In genomic region chr2:223101340-223102039, GRCh38 we compare ENCODE assay signal across 8 cellular contexts. TPM values are rescaled to one million over a fixed set of nuclear protein-coding genes. Genes with fewer than 3 reads are reported as not detected.
DNase-seq lines count a peak whose midpoint lies in the region; ATAC-seq, FAIRE-seq and TF ChIP-seq lines count a peak whose summit lies in the region.

No MANE protein-coding gene starts in this region.

- H2AFZ ChIP-seq in endothelial cell of umbilical vein (ENCODE audit: low read depth, low read length) = no peak overlapping the region
- peak overlapping the region; percentile 43 for H2AFZ ChIP-seq in neural progenitor cell (replicated peaks)

- dilution Hi-C loops in endothelial cell of umbilical vein (cut with MboI; ENCODE audit: extremely low pct_ligation_motif_present, low sequenced_read_pairs) = no loop called here

- H3K4me3 ChIP-seq in endothelial cell of umbilical vein (replicated peaks in 1 of 3; ENCODE audit: insufficient read depth in 1 of 3, low read depth in 1 of 3, low read length in 3 of 3) (no peak overlapping the region), neural progenitor cell (no peak overlapping the region)

- no peaks in the 10 kb centered on the region for H3K4me1 Mint-ChIP-seq in neural progenitor cell
- H3K4me1 Mint-ChIP-seq in effector memory CD8-positive, alpha-beta T cell (ENCODE audit: low read depth in 2 of 2) = no peaks in the 10 kb centered on the region

- H3K4me3 Mint-ChIP-seq in neural progenitor cell = no peak overlapping the region
- H3K4me3 Mint-ChIP-seq in effector memory CD8-positive, alpha-beta T cell = no peak overlapping the region

- CTCF ChIA-PET in endothelial cell of umbilical vein (lab: Charles Lee) = interaction anchor here (0.6 to 4.2 kb wide), 15 partner anchors 13 to 994 kb away, joined by 3 to 73 read pairs (median 3); no protein-coding TSS in a partner anchor

- H3K4me1 ChIP-seq in endothelial cell of umbilical vein (ENCODE audit: control insufficient read depth, extremely low read depth, insufficient read depth, low read length) (no peaks in the 10 kb centered on the region), neural progenitor cell (no peaks in the 10 kb centered on the region)

- H3K4me2 ChIP-seq in endothelial cell of umbilical vein (ENCODE audit: insufficient read depth, low read length) = no peak overlapping the region
- no peak overlapping the region for H3K4me2 ChIP-seq in neural progenitor cell

- peak; percentile 90 for ATAC-seq in GM18502 (IDR thresholded peaks at IDR 0.05; ENCODE audit: poor library complexity, unreplicated experiment)
- peak; percentile 85 for ATAC-seq in HG02870 (IDR thresholded peaks at IDR 0.05; ENCODE audit: unreplicated experiment)
- no peak for ATAC-seq in effector memory CD8-positive, alpha-beta T cell (replicated peaks)

- no TSS peak for BruUV-seq in endothelial cell of umbilical vein (replicated peaks; lab: Mats Ljungman, UMichigan)

- no peak overlapping the region for H3K9ac ChIP-seq in endothelial cell of umbilical vein (replicated peaks; ENCODE audit: extremely low read depth, insufficient read depth, low read length)
- H3K9ac ChIP-seq in neural progenitor cell = no peak overlapping the region

- no peaks in the 10 kb centered on the region for H3K9me3 ChIP-seq in endothelial cell of umbilical vein (replicated peaks; ENCODE audit: control insufficient read depth, insufficient read depth, low read length)
- H3K9me3 ChIP-seq in neural progenitor cell (ENCODE audit: low read depth) = no peaks in the 10 kb centered on the region

- H3K27me3 ChIP-seq in endothelial cell of umbilical vein (ENCODE audit: control insufficient read depth in 2 of 2, insufficient read depth in 2 of 2, low read length in 2 of 2) (no peaks in the 10 kb centered on the region), neural progenitor cell (no peaks in the 10 kb centered on the region)

- peak; percentile 43 for FAIRE-seq in endothelial cell of umbilical vein (lab: Jason Lieb, UNC)

- no peaks in the 10 kb centered on the region for H3K9me1 ChIP-seq in endothelial cell of umbilical vein (replicated peaks; ENCODE audit: control insufficient read depth, extremely low read depth, insufficient read depth, low read length)

- no peak for TF ChIP-seq POLR2A in endothelial cell of umbilical vein (IDR thresholded peaks at IDR 0.05; ENCODE audit: low read depth, low read length)

- H3K36me3 Mint-ChIP-seq in neural progenitor cell = no peaks in the 10 kb centered on the region
- no peaks in the 10 kb centered on the region for H3K36me3 Mint-ChIP-seq in effector memory CD8-positive, alpha-beta T cell (ENCODE audit: insufficient read depth)

- H4K20me1 ChIP-seq in endothelial cell of umbilical vein (replicated peaks; ENCODE audit: control insufficient read depth, extremely low read depth, insufficient read depth, low read length) (no peaks in the 10 kb centered on the region), neural progenitor cell (ENCODE audit: low read depth) (no peaks in the 10 kb centered on the region)

- POLR2A ChIA-PET in endothelial cell of umbilical vein (lab: Charles Lee) = interaction anchor here (0.6 kb wide), 1 partner anchor 126 kb away, joined by 3 read pairs; no protein-coding TSS in a partner anchor

- no peaks in the 10 kb centered on the region for H3F3A ChIP-seq in neural progenitor cell (ENCODE audit: low read depth)

- TF ChIP-seq CTCF in endothelial cell of umbilical vein (IDR thresholded peaks at IDR 0.05; ENCODE audit: extremely low read depth in 1 of 2, insufficient read depth in 1 of 2, low read depth in 1 of 2, low read length in 2 of 2) = peak; percentile 24 to 52
- TF ChIP-seq CTCF in neural progenitor cell (IDR thresholded peaks at IDR 0.05) = peak; percentile 58

- no peaks in the 10 kb centered on the region for H3K9me3 Mint-ChIP-seq in neural progenitor cell
- H3K9me3 Mint-ChIP-seq in effector memory CD8-positive, alpha-beta T cell = no peaks in the 10 kb centered on the region

- no peaks in the 10 kb centered on the region for H3K27me3 Mint-ChIP-seq in neural progenitor cell (ENCODE audit: insufficient read depth, low read depth)
- H3K27me3 Mint-ChIP-seq in effector memory CD8-positive, alpha-beta T cell = no peaks in the 10 kb centered on the region

- no peak overlapping the region for H3K27ac Mint-ChIP-seq in neural progenitor cell
- no peak overlapping the region for H3K27ac Mint-ChIP-seq in effector memory CD8-positive, alpha-beta T cell

- peak; percentile 49 for DNase-seq in AG08395 (ENCODE audit: low spot score)
- peak; percentile 52 for DNase-seq in NCI-H510A (lab: John Stamatoyannopoulos, UW)
- peak; percentile 51 for DNase-seq in endothelial cell of umbilical vein (ENCODE audit: low read depth, low spot score)
- peak; percentile 55 for DNase-seq in neural progenitor cell (ENCODE audit: low spot score)
- no peak for DNase-seq in effector memory CD8-positive, alpha-beta T cell
- DNase-seq in activated CD4-positive, alpha-beta T cell treated with anti-CD3 and anti-CD28 coated beads for 48 hours = no peak

- H3K36me3 ChIP-seq in endothelial cell of umbilical vein (ENCODE audit: control insufficient read depth in 2 of 2, extremely low read depth in 1 of 2, insufficient read depth in 2 of 2, low read length in 2 of 2) = no peaks in the 10 kb centered on the region
- no peaks in the 10 kb centered on the region for H3K36me3 ChIP-seq in neural progenitor cell

- H3K27ac ChIP-seq in endothelial cell of umbilical vein (ENCODE audit: insufficient read depth, low read depth, low read length) = no peak overlapping the region
- no peak overlapping the region for H3K27ac ChIP-seq in neural progenitor cell

- H3K79me2 ChIP-seq in endothelial cell of umbilical vein (ENCODE audit: control insufficient read depth, insufficient read depth, low read length) = no peaks in the 10 kb centered on the region
- H3K79me2 ChIP-seq in neural progenitor cell (ENCODE audit: low read depth) = no peaks in the 10 kb centered on the region

- intact Hi-C loops in endothelial cell of umbilical vein (cut with micrococcal nuclease) = loop anchor here (1.0 to 10.0 kb wide), 2 partner anchors 130 to 513 kb away; no protein-coding TSS in a partner anchor

TF ChIP-seq in endothelial cell of umbilical vein, 7 proteins besides CTCF, POLR2A, EP300 and RAD21:
- TF ChIP-seq MYC (IDR thresholded peaks at IDR 0.05; ENCODE audit: low read depth, low read length) (no peak), POLR2AphosphoS5 (IDR thresholded peaks at IDR 0.05; ENCODE audit: insufficient read depth, low read depth, low read length) (no peak), FOS (IDR thresholded peaks at IDR 0.05; ENCODE audit: borderline replicate concordance, insufficient read depth, low read length) (no peak), MAX (IDR thresholded peaks at IDR 0.05; ENCODE audit: insufficient read depth, insufficient read length) (no peak), GATA2 (IDR thresholded peaks at IDR 0.05; ENCODE audit: insufficient read depth, insufficient read length, low read depth, low read length) (no peak), EZH2 (IDR thresholded peaks at IDR 0.05; ENCODE audit: borderline replicate concordance, low read depth, low read length, severe bottlenecking) (no peak), JUN (IDR thresholded peaks at IDR 0.05; ENCODE audit: borderline replicate concordance, insufficient read depth, insufficient read length, low read depth) (no peak)

RNA-seq across cellular contexts. Expression of gene KCNE4, which starts 49.5 kb away (rescaled TPM):
- total RNA-seq in endothelial cell of umbilical vein = not detected in 2 replicates
- 0.01 and 0.02 TPM in 2 replicates for polyA plus RNA-seq in endothelial cell of umbilical vein
- 0.01 TPM in 1 of 2 replicates, not detected in the other for polyA plus RNA-seq in endothelial cell of umbilical vein (2011; cell fraction: cytosol; rRNA removed)
- not detected in 2 replicates for polyA plus RNA-seq in endothelial cell of umbilical vein (2011; cell fraction: nucleus; rRNA removed)
- not detected in 2 replicates for polyA plus RNA-seq in endothelial cell of umbilical vein (2012)
- polyA minus RNA-seq in endothelial cell of umbilical vein = 0.10 TPM in 1 of 2 replicates, not detected in the other
- not detected for polyA minus RNA-seq in endothelial cell of umbilical vein (2011; cell fraction: cytosol; rRNA and poly(A)+ RNA removed)
- not detected in 2 replicates for polyA minus RNA-seq in endothelial cell of umbilical vein (2011; cell fraction: nucleus; rRNA and poly(A)+ RNA removed)
- total RNA-seq in neural progenitor cell (ENCODE audit: low replicate concordance) = not detected in 2 replicates

Comparison
In these comparisons a context has a peak if more than half of its experiments do, and no peak if none do; other contexts are left out.
1. DNase-seq: peak in AG08395 (single experiment), NCI-H510A (single experiment), endothelial cell of umbilical vein (single experiment) and neural progenitor cell (single experiment); none in effector memory CD8-positive, alpha-beta T cell (0 of 3) and activated CD4-positive, alpha-beta T cell treated with anti-CD3 and anti-CD28 coated beads for 48 hours (single experiment).